In the genomic region with DNA sequence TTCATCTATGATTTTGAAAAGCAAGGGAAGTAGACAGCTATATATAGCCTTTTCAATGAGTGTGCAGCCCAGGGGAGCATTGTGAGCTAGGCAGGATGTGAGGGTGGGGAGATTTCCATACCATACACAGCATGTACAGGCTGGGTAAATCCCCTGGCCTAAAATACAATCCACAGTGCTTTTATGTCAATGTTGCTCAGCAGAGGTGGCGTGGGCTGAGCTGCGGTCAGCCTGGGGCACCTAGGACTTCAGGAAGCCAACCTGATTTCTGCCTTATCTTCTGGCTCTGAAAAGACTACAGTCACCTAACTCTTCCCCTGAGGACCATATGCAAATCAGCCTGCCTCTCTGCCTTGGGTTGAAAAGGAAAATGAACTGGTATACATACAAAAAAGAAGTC, we compare ENCODE assay signal across 9 cellular contexts. TPM values are rescaled to one million over a fixed set of nuclear protein-coding genes. Genes with fewer than 3 reads are reported as not detected.
DNase-seq lines count a peak whose midpoint lies in the region; ATAC-seq, FAIRE-seq and TF ChIP-seq lines count a peak whose summit lies in the region.
"Had no signal": no experiment of that assay in that cellular context is flagged by ENCODE, and none has a peak within 500 bp of the region (broad histone marks: within the 10 kb centered on the region; RNA-seq: fewer than 3 reads in every experiment).

No MANE protein-coding gene starts in this region.

- FAIRE-seq in HTR-8/SVneo (lab: Jason Lieb, UNC), result no peak

- no peaks in the 10 kb centered on the region for H3K36me3 ChIP-seq in WERI-Rb-1

- in situ Hi-C loops in G401 (cut with HindIII; ENCODE audit: low sequenced_read_pairs), result no loop called here

- TF ChIP-seq CTCF in WERI-Rb-1 (IDR thresholded peaks at IDR 0.05; ENCODE audit: low read depth, low read length), result no peak

- no peaks in the 10 kb centered on the region for H3K27me3 ChIP-seq in WERI-Rb-1 (ENCODE audit: insufficient read depth, low read depth, severe bottlenecking)

- no peaks in the 10 kb centered on the region for H3K27me3 Mint-ChIP-seq in naive B cell

- DNase-seq in activated CD4-positive, alpha-beta T cell treated with anti-CD3 and anti-CD28 coated beads for 4 hours, result peak; percentile 85 to 90
- DNase-seq in naive B cell (peak; percentile 56), G401 (ENCODE audit: low spot score) (no peak), HTR-8/SVneo (ENCODE audit: insufficient read length, low spot score) (no peak), erythroblast (lab: John Stamatoyannopoulos, UW) (no peak), WERI-Rb-1 (no peak)

- peaks cover 3 to 18% (median 9%) of the 10 kb centered on the region in 7 donors for H3K9me3 Mint-ChIP-seq in naive B cell

- no peak for TF ChIP-seq POLR2A in erythroblast (IDR thresholded peaks at IDR 0.05; ENCODE audit: low read length)

- H3K36me3 Mint-ChIP-seq in naive B cell, result peaks cover 6 to 8% of the 10 kb centered on the region in 2 donors

- peak overlapping the region; percentile 31 to 81 (median 71) for H3K4me3 Mint-ChIP-seq in naive B cell

- H3K27ac ChIP-seq in WERI-Rb-1, result no peak overlapping the region

- no peaks in the 10 kb centered on the region for H3K9me3 ChIP-seq in WERI-Rb-1 (ENCODE audit: severe bottlenecking)

- H3K4me1 Mint-ChIP-seq in naive B cell, result peaks cover 14 to 30% (median 23%) of the 10 kb centered on the region in 3 donors

- H3K4me3 ChIP-seq in WERI-Rb-1 (ENCODE audit: low read depth, low read length), result no peak overlapping the region

- ATAC-seq in GM18519 (IDR thresholded peaks at IDR 0.05; ENCODE audit: low FRiP score, unreplicated experiment), result peak; percentile 100
- peak; percentile 97 for ATAC-seq in HG03025 (IDR thresholded peaks at IDR 0.05; ENCODE audit: low FRiP score, unreplicated experiment)
- ATAC-seq in naive B cell (ENCODE audit: low read depth in 2 of 2), result peak; percentile 96 to 98

- H3K27ac Mint-ChIP-seq in naive B cell, result peak overlapping the region; percentile 47 to 78 (median 66)

RNA-seq across cellular contexts. Expression of gene GARIN3, which starts 6.3 kb away (rescaled TPM):
- not detected for polyA plus RNA-seq in naive B cell (ENCODE audit: low read depth in 6 of 6)
- not detected in 2 replicates for total RNA-seq in G401 (2014; rRNA removed; shearing (Covaris generic))
- total RNA-seq: fibroblast of lung had no signal
- polyA plus RNA-seq: fibroblast of lung had no signal

RNA-seq across cellular contexts. Expression of gene ITK, which starts 8.2 kb away (rescaled TPM):
- polyA plus RNA-seq in naive B cell (ENCODE audit: low read depth in 6 of 6), result 1 to 10 TPM in 1 of 6 donors, under 1 TPM in 5; 0.35 to 1.4 (median 0.45) TPM
- not detected in 2 replicates for total RNA-seq in G401 (2014; rRNA removed; shearing (Covaris generic))
- polyA plus RNA-seq: fibroblast of lung had no signal

RNA-seq across cellular contexts. Expression of gene MED7, which starts 29.7 kb away (rescaled TPM):
- polyA plus RNA-seq in naive B cell (ENCODE audit: low read depth in 6 of 6), result 10 to 100 TPM; 15.9 to 22.3 (median 20.1) TPM
- total RNA-seq in G401 (2014; rRNA removed; shearing (Covaris generic)), result 18.0 and 21.0 TPM in 2 replicates

Comparison
In these comparisons a context has a peak if more than half of its experiments do, and no peak if none do; other contexts are left out.
1. DNase-seq: peak in activated CD4-positive, alpha-beta T cell treated with anti-CD3 and anti-CD28 coated beads for 4 hours (2 of 2) and naive B cell (single experiment); none in G401 (single experiment), HTR-8/SVneo (single experiment), erythroblast (0 of 2) and WERI-Rb-1 (single experiment).
2. Peak in every context shown above with its lines, with median percentiles within 50 percentile points of each other: ATAC-seq.